In genomic region chr2:188527701-188528100, GRCh38 we compare ENCODE assay signal across 23 cellular contexts.
DNase-seq lines count a peak whose midpoint lies in the region; ATAC-seq and TF ChIP-seq lines count a peak whose summit lies in the region.
"Had no signal": no experiment of that assay in that cellular context is flagged by ENCODE, and none has a peak within 500 bp of the region (broad histone marks: within the 10 kb centered on the region; RNA-seq: fewer than 3 reads in every experiment).

No MANE protein-coding gene starts in this region.

- H3K9me3 Mint-ChIP-seq in naive thymus-derived CD4-positive, alpha-beta T cell, result no peaks in the 10 kb centered on the region
- H3K9me3 Mint-ChIP-seq: activated naive CD4-positive, alpha-beta T cell treated with anti-CD3 and anti-CD28 coated beads, Interleukin-2, amount 50 U/mL, for 72 hours; activated T-cell treated with anti-CD3 and anti-CD28 coated beads, Interleukin-2, amount 50 U/mL, for 72 hours; CD14-positive monocyte; nephron progenitor cell; stimulated activated naive CD8-positive, alpha-beta T cell treated with anti-CD3 and anti-CD28 coated beads, Interleukin-15, amount 100 ng/mL, for 72 hours had no signal

- H3K36me3 ChIP-seq in left ventricle myocardium inferior (no peaks in the 10 kb centered on the region), sigmoid colon (no peaks in the 10 kb centered on the region)
- no peaks in the 10 kb centered on the region for H3K36me3 ChIP-seq in naive thymus-derived CD4-positive, alpha-beta T cell (ENCODE audit: control insufficient read depth in 2 of 3, insufficient read depth in 3 of 3, low read length in 3 of 3)

- intact Hi-C loops in left ventricle myocardium inferior (cut with micrococcal nuclease) (loop anchor here (5.0 to 10.0 kb wide), 2 partner anchors 447 to 885 kb away; partner anchors contain the start of gene COL3A1), left ventricle myocardium superior (cut with micrococcal nuclease) (loop anchor here (5.0 to 10.0 kb wide), 2 partner anchors 447 to 880 kb away; partner anchors contain the start of gene COL3A1), sigmoid colon (cut with DNase I) (loop anchor here (2.0 to 10.0 kb wide), 2 partner anchors 457 to 567 kb away; no protein-coding TSS in a partner anchor)
- intact Hi-C loops in naive thymus-derived CD4-positive, alpha-beta T cell (cut with micrococcal nuclease), result loop anchor here in 1 of 2 donors (10.0 kb wide), 1 partner anchor 1847 kb away; no protein-coding TSS in a partner anchor

- CTCF ChIA-PET in naive thymus-derived CD4-positive, alpha-beta T cell (lab: Charles Lee), result no interaction called here

- H3K36me3 Mint-ChIP-seq in naive thymus-derived CD4-positive, alpha-beta T cell, result no peaks in the 10 kb centered on the region
- H3K36me3 Mint-ChIP-seq: activated naive CD4-positive, alpha-beta T cell treated with anti-CD3 and anti-CD28 coated beads, Interleukin-2, amount 50 U/mL, for 72 hours; CD14-positive monocyte had no signal

- TF ChIP-seq POLR2A in sigmoid colon (IDR thresholded peaks at IDR 0.05), result no peak

- no peaks in the 10 kb centered on the region for H3K27me3 Mint-ChIP-seq in naive thymus-derived CD4-positive, alpha-beta T cell
- H3K27me3 Mint-ChIP-seq: stimulated activated naive CD8-positive, alpha-beta T cell treated with anti-CD3 and anti-CD28 coated beads, Interleukin-15, amount 100 ng/mL, for 72 hours had no signal

- H3K27ac ChIP-seq in left ventricle myocardium inferior (replicated peaks) (peak overlapping the region; percentile 36), sigmoid colon (peak overlapping the region in 3 of 4 donors; percentile 51 to 73 (median 69))
- no peak overlapping the region for H3K27ac ChIP-seq in naive thymus-derived CD4-positive, alpha-beta T cell (ENCODE audit: low read depth, low read length)
- H3K27ac ChIP-seq: KMS-11 had no signal

- POLR2A ChIA-PET in naive thymus-derived CD4-positive, alpha-beta T cell (lab: Charles Lee), result no interaction called here

- H3K4me1 Mint-ChIP-seq in naive thymus-derived CD4-positive, alpha-beta T cell, result no peaks in the 10 kb centered on the region
- H3K4me1 Mint-ChIP-seq: CD14-positive monocyte; stimulated activated naive CD8-positive, alpha-beta T cell treated with anti-CD3 and anti-CD28 coated beads, Interleukin-15, amount 100 ng/mL, for 72 hours had no signal

- TF ChIP-seq EP300 in sigmoid colon (IDR thresholded peaks at IDR 0.05), result no peak

- no peak overlapping the region for H3K27ac Mint-ChIP-seq in naive thymus-derived CD4-positive, alpha-beta T cell
- H3K27ac Mint-ChIP-seq: activated naive CD4-positive, alpha-beta T cell treated with anti-CD3 and anti-CD28 coated beads, Interleukin-2, amount 50 U/mL, for 72 hours; activated T-cell treated with anti-CD3 and anti-CD28 coated beads, Interleukin-2, amount 50 U/mL, for 72 hours; stimulated activated naive CD8-positive, alpha-beta T cell treated with anti-CD3 and anti-CD28 coated beads, Interleukin-15, amount 100 ng/mL, for 72 hours had no signal

- peaks cover 8% of the 10 kb centered on the region for H3K4me1 ChIP-seq in left ventricle myocardium inferior
- peaks cover 0 to 53% (median 31%) of the 10 kb centered on the region in 4 donors for H3K4me1 ChIP-seq in sigmoid colon
- H3K4me1 ChIP-seq in naive thymus-derived CD4-positive, alpha-beta T cell (ENCODE audit: control insufficient read depth in 2 of 2, insufficient read depth in 2 of 2, low read length in 2 of 2), result no peaks in the 10 kb centered on the region

- H3K27me3 ChIP-seq in left ventricle myocardium inferior (ENCODE audit: low read depth) (no peaks in the 10 kb centered on the region), sigmoid colon (no peaks in the 10 kb centered on the region)
- H3K27me3 ChIP-seq in naive thymus-derived CD4-positive, alpha-beta T cell (ENCODE audit: control insufficient read depth in 2 of 2, insufficient read depth in 2 of 2, low read length in 2 of 2), result no peaks in the 10 kb centered on the region

- H3K4me3 ChIP-seq in left ventricle myocardium inferior, result peak overlapping the region; percentile 10
- peak overlapping the region in 3 of 4 donors; percentile 3 to 33 (median 26) for H3K4me3 ChIP-seq in sigmoid colon
- H3K4me3 ChIP-seq in naive thymus-derived CD4-positive, alpha-beta T cell (ENCODE audit: low read length), result no peak overlapping the region

- H3K9me3 ChIP-seq in left ventricle myocardium inferior (replicated peaks) (peaks cover 9% of the 10 kb centered on the region), sigmoid colon (no peaks in the 10 kb centered on the region)
- H3K9me3 ChIP-seq in naive thymus-derived CD4-positive, alpha-beta T cell (ENCODE audit: control insufficient read depth in 2 of 3, low read length in 3 of 3), result no peaks in the 10 kb centered on the region

- no peak for ATAC-seq in left ventricle myocardium superior
- no peak for ATAC-seq in naive thymus-derived CD4-positive, alpha-beta T cell
- ATAC-seq: activated naive CD4-positive, alpha-beta T cell treated with anti-CD3 and anti-CD28 coated beads, Interleukin-2, amount 50 U/mL, for 72 hours; activated T-cell treated with anti-CD3 and anti-CD28 coated beads, Interleukin-2, amount 50 U/mL, for 72 hours; stimulated activated naive CD8-positive, alpha-beta T cell treated with anti-CD3 and anti-CD28 coated beads, Interleukin-15, amount 100 ng/mL, for 72 hours had no signal

- no peak for DNase-seq in left ventricle myocardium inferior
- DNase-seq in left ventricle myocardium superior, result no peak
- DNase-seq in fibroblast of the conjunctiva (ENCODE audit: low read depth), result peak; percentile 30
- no peak for DNase-seq in sigmoid colon
- DNase-seq in activated naive CD4-positive, alpha-beta T cell treated with anti-CD3 and anti-CD28 coated beads, Interleukin-2, amount 50 U/mL, for 16 hours, result no peak
- no peak for DNase-seq in SW 1271 (lab: John Stamatoyannopoulos, UW)
- no peak for DNase-seq in naive thymus-derived CD4-positive, alpha-beta T cell
- DNase-seq in CD1c-positive myeloid dendritic cell (ENCODE audit: extremely low spot score), result no peak
- DNase-seq: activated T-cell treated with anti-CD3 and anti-CD28 coated beads, Interleukin-2, amount 50 U/mL, for 72 hours; DMS79 treated with DMSO at 0.1 percent for 48 hours; erythroblast; head of caudate nucleus; mammary epithelial cell; NCI-H1092; NCI-H2081; NCI-H524; nephron progenitor cell; stimulated activated CD4-positive, alpha-beta T cell treated with anti-CD3 and anti-CD28 coated beads, Interleukin-2, amount 100 ng/mL, for 24 hours; stimulated activated naive CD8-positive, alpha-beta T cell treated with anti-CD3 and anti-CD28 coated beads, Interleukin-15, amount 100 ng/mL, for 72 hours; T-helper 1 cell had no signal

- WGBS in sigmoid colon, 2 donors, result 75 to 82% methylated on average over 2 of the region's 2 CpGs

- no peak overlapping the region for H3K4me3 Mint-ChIP-seq in naive thymus-derived CD4-positive, alpha-beta T cell
- H3K4me3 Mint-ChIP-seq: activated T-cell treated with anti-CD3 and anti-CD28 coated beads, Interleukin-2, amount 50 U/mL, for 72 hours; CD14-positive monocyte; nephron progenitor cell; stimulated activated naive CD8-positive, alpha-beta T cell treated with anti-CD3 and anti-CD28 coated beads, Interleukin-15, amount 100 ng/mL, for 72 hours had no signal

- no peak for TF ChIP-seq CTCF in left ventricle myocardium inferior (IDR thresholded peaks at IDR 0.05; ENCODE audit: borderline replicate concordance)
- TF ChIP-seq CTCF in sigmoid colon (IDR thresholded peaks at IDR 0.05), result no peak
